Comparison of ENCODE assay signal across 17 cellular contexts in genomic region chr12:120091371-120092090, GRCh38. TPM values are rescaled to one million over a fixed set of nuclear protein-coding genes. Genes with fewer than 3 reads are reported as not detected.
DNase-seq lines count a peak whose midpoint lies in the region; ATAC-seq and TF ChIP-seq lines count a peak whose summit lies in the region.
"Had no signal": no experiment of that assay in that cellular context is flagged by ENCODE, and none has a peak within 500 bp of the region (broad histone marks: within the 10 kb centered on the region; RNA-seq: fewer than 3 reads in every experiment).

No MANE protein-coding gene starts in this region.

- no peak for DNase-seq in stimulated activated naive CD8-positive, alpha-beta T cell treated with anti-CD3 and anti-CD28 coated beads, Interleukin-15, Interleukin-2, amounts not matched to agents 100 U/mL and 50 U/mL, for 24 hours
- DNase-seq in activated CD4-positive, alpha-beta memory T cell treated with anti-CD3 and anti-CD28 coated beads, Interleukin-2, amount 10 ng/mL, durations not matched to agents 7 days and 5 days = no peak
- DNase-seq in fibroblast of villous mesenchyme (ENCODE audit: low read depth) (peak; percentile 11), epidermal melanocyte (ENCODE audit: insufficient read length, low spot score) (no peak), NCI-H2081 treated with DMSO at 0.1 percent for 48 hours (lab: John Stamatoyannopoulos, UW) (no peak), NOMO-1 treated with DMSO at 0.1 percent for 48 hours (lab: John Stamatoyannopoulos, UW; ENCODE audit: unreplicated experiment) (no peak)
- DNase-seq: activated naive CD8-positive, alpha-beta T cell treated with anti-CD3 and anti-CD28 coated beads, Interleukin-2, amount 10 ng/mL, durations not matched to agents 7 days and 5 days; central memory CD4-positive, alpha-beta T cell; EL; HFFc6; NCI-H1092 treated with DMSO at 0.1 percent for 48 hours had no signal

- POLR2A ChIA-PET in activated CD4-positive, alpha-beta memory T cell treated with anti-CD3 and anti-CD28 coated beads, Interleukin-2, amount 10 ng/mL, durations not matched to agents 7 days and 5 days (lab: Charles Lee) = interaction anchor here (1.3 to 2.5 kb wide), 3 partner anchors 9 to 25 kb away, joined by 3 to 19 read pairs (median 4); partner anchors contain the start of gene RAB35

- no peak overlapping the region for H3K4me3 ChIP-seq in fibroblast of villous mesenchyme (ENCODE audit: low read depth, low read length)
- H3K4me3 ChIP-seq: BLaER1, SK-N-MC, smooth muscle cell, uterus had no signal

- H3K27me3 Mint-ChIP-seq in stimulated activated naive CD8-positive, alpha-beta T cell treated with anti-CD3 and anti-CD28 coated beads, Interleukin-15, Interleukin-2, amounts not matched to agents 100 ng/mL and 50 ng/mL, for 24 hours = no peaks in the 10 kb centered on the region
- no peaks in the 10 kb centered on the region for H3K27me3 Mint-ChIP-seq in activated CD4-positive, alpha-beta memory T cell treated with anti-CD3 and anti-CD28 coated beads, Interleukin-2, amount 10 ng/mL, durations not matched to agents 7 days and 5 days
- H3K27me3 Mint-ChIP-seq: activated naive CD8-positive, alpha-beta T cell treated with anti-CD3 and anti-CD28 coated beads, Interleukin-2, amount 10 ng/mL, durations not matched to agents 7 days and 5 days had no signal

- CTCF ChIA-PET in activated CD4-positive, alpha-beta memory T cell treated with anti-CD3 and anti-CD28 coated beads, Interleukin-2, amount 10 ng/mL, durations not matched to agents 7 days and 5 days (lab: Charles Lee) = interaction anchor here (0.6 kb wide), 1 partner anchor 14 kb away, joined by 3 read pairs; no protein-coding TSS in a partner anchor

- H3K36me3 Mint-ChIP-seq in stimulated activated naive CD8-positive, alpha-beta T cell treated with anti-CD3 and anti-CD28 coated beads, Interleukin-15, Interleukin-2, amounts not matched to agents 100 ng/mL and 50 ng/mL, for 24 hours (ENCODE audit: low read depth) = peaks cover 40% of the 10 kb centered on the region
- H3K36me3 Mint-ChIP-seq in activated CD4-positive, alpha-beta memory T cell treated with anti-CD3 and anti-CD28 coated beads, Interleukin-2, amount 10 ng/mL, durations not matched to agents 7 days and 5 days (ENCODE audit: low read depth) = peaks cover 39% of the 10 kb centered on the region

- H3K9me3 Mint-ChIP-seq in stimulated activated naive CD8-positive, alpha-beta T cell treated with anti-CD3 and anti-CD28 coated beads, Interleukin-15, Interleukin-2, amounts not matched to agents 100 ng/mL and 50 ng/mL, for 24 hours = no peaks in the 10 kb centered on the region
- H3K9me3 Mint-ChIP-seq in activated CD4-positive, alpha-beta memory T cell treated with anti-CD3 and anti-CD28 coated beads, Interleukin-2, amount 10 ng/mL, durations not matched to agents 7 days and 5 days = no peaks in the 10 kb centered on the region
- H3K9me3 Mint-ChIP-seq: activated naive CD8-positive, alpha-beta T cell treated with anti-CD3 and anti-CD28 coated beads, Interleukin-2, amount 10 ng/mL, durations not matched to agents 7 days and 5 days; HFFc6; mesothelial cell of epicardium had no signal

- no peak for ATAC-seq in stimulated activated naive CD8-positive, alpha-beta T cell treated with anti-CD3 and anti-CD28 coated beads, Interleukin-15, Interleukin-2, amounts not matched to agents 100 U/mL and 50 U/mL, for 24 hours

- no peak overlapping the region for H3K4me3 Mint-ChIP-seq in stimulated activated naive CD8-positive, alpha-beta T cell treated with anti-CD3 and anti-CD28 coated beads, Interleukin-15, Interleukin-2, amounts not matched to agents 100 ng/mL and 50 ng/mL, for 24 hours
- no peak overlapping the region for H3K4me3 Mint-ChIP-seq in activated CD4-positive, alpha-beta memory T cell treated with anti-CD3 and anti-CD28 coated beads, Interleukin-2, amount 10 ng/mL, durations not matched to agents 7 days and 5 days
- H3K4me3 Mint-ChIP-seq: activated naive CD8-positive, alpha-beta T cell treated with anti-CD3 and anti-CD28 coated beads, Interleukin-2, amount 10 ng/mL, durations not matched to agents 7 days and 5 days; HFFc6; mesothelial cell of epicardium had no signal

- H3K27ac Mint-ChIP-seq in stimulated activated naive CD8-positive, alpha-beta T cell treated with anti-CD3 and anti-CD28 coated beads, Interleukin-15, Interleukin-2, amounts not matched to agents 100 ng/mL and 50 ng/mL, for 24 hours = peak overlapping the region; percentile 59
- peak overlapping the region; percentile 1 for H3K27ac Mint-ChIP-seq in activated CD4-positive, alpha-beta memory T cell treated with anti-CD3 and anti-CD28 coated beads, Interleukin-2, amount 10 ng/mL, durations not matched to agents 7 days and 5 days
- H3K27ac Mint-ChIP-seq: activated naive CD8-positive, alpha-beta T cell treated with anti-CD3 and anti-CD28 coated beads, Interleukin-2, amount 10 ng/mL, durations not matched to agents 7 days and 5 days; HFFc6; mesothelial cell of epicardium had no signal

- peaks cover 17% of the 10 kb centered on the region for H3K4me1 Mint-ChIP-seq in stimulated activated naive CD8-positive, alpha-beta T cell treated with anti-CD3 and anti-CD28 coated beads, Interleukin-15, Interleukin-2, amounts not matched to agents 100 ng/mL and 50 ng/mL, for 24 hours (ENCODE audit: low read depth)
- H3K4me1 Mint-ChIP-seq in activated CD4-positive, alpha-beta memory T cell treated with anti-CD3 and anti-CD28 coated beads, Interleukin-2, amount 10 ng/mL, durations not matched to agents 7 days and 5 days = peaks cover 22% of the 10 kb centered on the region

- no peak for TF ChIP-seq CTCF in fibroblast of villous mesenchyme (IDR thresholded peaks at IDR 0.05; ENCODE audit: insufficient read depth, low read depth, low read length)

RNA-seq across cellular contexts. Expression of gene RAB35, which starts 25.0 kb away (rescaled TPM):
- 10 to 100 TPM; 78.5 to 84.0 TPM for total RNA-seq in activated CD4-positive, alpha-beta memory T cell treated with anti-CD3 and anti-CD28 coated beads, Interleukin-2, amount 10 ng/mL, durations not matched to agents 7 days and 5 days
- total RNA-seq in fibroblast of villous mesenchyme = 24.5 and 24.6 TPM in 2 replicates
